ENCODE assay signal across 1 cellular context in genomic region chr7:151124205-151124880, GRCh38.
TF ChIP-seq lines count a peak whose summit lies in the region.

No MANE protein-coding gene starts in this region.

TF ChIP-seq in HepG2, 621 proteins besides CTCF, POLR2A, EP300 and RAD21 (continues in another document):
- TF ChIP-seq SYNCRIP (IDR thresholded peaks at IDR 0.05; ENCODE audit: insufficient read depth, low read depth, low read length) (no peak), RFXAP (CRISPR knock-in tag; IDR thresholded peaks at IDR 0.05; ENCODE audit: borderline replicate concordance) (peak; percentile 1; the same call in 1 of the 2 replicates), PHF8 (CRISPR knock-in tag; IDR thresholded peaks at IDR 0.05) (no peak), TEF (CRISPR knock-in tag; IDR thresholded peaks at IDR 0.05) (no peak), DBP (CRISPR knock-in tag; IDR thresholded peaks at IDR 0.05; ENCODE audit: not compliant biosample characterization) (no peak), CHD2 (IDR thresholded peaks at IDR 0.05; ENCODE audit: low read depth, low read length) (no peak), KLF12 (CRISPR knock-in tag; IDR thresholded peaks at IDR 0.05; ENCODE audit: borderline replicate concordance) (no peak), ZMAT3 (CRISPR knock-in tag; conservative IDR thresholded peaks at IDR 0.05) (no peak), PHF20 (CRISPR knock-in tag; IDR thresholded peaks at IDR 0.05) (no peak), RNF219 (CRISPR knock-in tag; IDR thresholded peaks at IDR 0.05) (no peak), PCBP1 (IDR thresholded peaks at IDR 0.05; ENCODE audit: borderline replicate concordance, low read depth, low read length) (0 out of 2 replicates have a peak, but pooled peaks have one; percentile 17), ZNF614 (CRISPR knock-in tag; IDR thresholded peaks at IDR 0.05; ENCODE audit: borderline replicate concordance) (no peak), AKAP8 (CRISPR knock-in tag; IDR thresholded peaks at IDR 0.05) (no peak; the same call in 1 of the 2 replicates), HMGXB4 (CRISPR knock-in tag; IDR thresholded peaks at IDR 0.05; ENCODE audit: borderline replicate concordance in 1 of 2, low read depth in 1 of 2) (peak in 1 of 2 experiments; percentile 14; a peak in 2 of 4 replicates), ONECUT2 (CRISPR knock-in tag; IDR thresholded peaks at IDR 0.05) (no peak), BCL6 (CRISPR knock-in tag; IDR thresholded peaks at IDR 0.05) (no peak), ZNF496 (CRISPR knock-in tag; IDR thresholded peaks at IDR 0.05; ENCODE audit: insufficient replicate concordance) (no peak), U2AF2 (IDR thresholded peaks at IDR 0.05; ENCODE audit: low read depth, low read length) (no peak), TFDP2 (CRISPR knock-in tag; IDR thresholded peaks at IDR 0.05) (0 out of 2 replicates have a peak, but pooled peaks have one; percentile 17), KIAA2018 (CRISPR knock-in tag; IDR thresholded peaks at IDR 0.05; ENCODE audit: borderline replicate concordance) (no peak), ZNF816 (CRISPR knock-in tag; IDR thresholded peaks at IDR 0.05; ENCODE audit: borderline replicate concordance) (no peak), ARID2 (CRISPR knock-in tag; IDR thresholded peaks at IDR 0.05; ENCODE audit: borderline replicate concordance) (no peak), ATF2 (CRISPR knock-in tag; IDR thresholded peaks at IDR 0.05) (no peak), ZNF720 (CRISPR knock-in tag; IDR thresholded peaks at IDR 0.05) (no peak), ZNF883 (CRISPR knock-in tag; IDR thresholded peaks at IDR 0.05; ENCODE audit: not compliant biosample characterization) (no peak), ZNF800 (CRISPR knock-in tag; IDR thresholded peaks at IDR 0.05) (no peak), ZNF563 (CRISPR knock-in tag; IDR thresholded peaks at IDR 0.05) (no peak), MXD1 (CRISPR knock-in tag; IDR thresholded peaks at IDR 0.05) (no peak), ETV5 (CRISPR knock-in tag; IDR thresholded peaks at IDR 0.05; ENCODE audit: borderline replicate concordance) (no peak), ELF4 (CRISPR knock-in tag; IDR thresholded peaks at IDR 0.05; ENCODE audit: borderline replicate concordance) (no peak), NBN (conservative IDR thresholded peaks at IDR 0.05) (no peak), ZNF281 (CRISPR knock-in tag; IDR thresholded peaks at IDR 0.05; ENCODE audit: borderline replicate concordance) (no peak)
